In genomic region chr22:45163417-45164216, GRCh38 we compare ENCODE assay signal across 8 cellular contexts. TPM values are rescaled to one million over a fixed set of nuclear protein-coding genes. Genes with fewer than 3 reads are reported as not detected.
A peak's percentile ranks its signal among the peaks of the same experiment; 100 is the strongest.
DNase-seq lines count a peak whose midpoint lies in the region; ATAC-seq, FAIRE-seq and TF ChIP-seq lines count a peak whose summit lies in the region.

Gene NUP50 (plus strand): TSS chr22:45163925. CDS start chr22:45168178, 4,253 bp downstream.

- DNase-seq in GM12892 (ENCODE audit: insufficient read length) (peak; percentile 96), NCI-H146 treated with DMSO at 0.1 percent for 48 hours (lab: John Stamatoyannopoulos, UW; ENCODE audit: unreplicated experiment) (peak; percentile 82), amniotic epithelial cell (ENCODE audit: low read depth) (peak; percentile 93), left ventricle myocardium inferior (peak; percentile 96), prostate gland (ENCODE audit: low spot score) (peak; percentile 93)

- ATAC-seq in HG02852 (IDR thresholded peaks at IDR 0.05; ENCODE audit: unreplicated experiment), result peak; percentile 75

- intact Hi-C loops in T-helper 1 cell treated with Interleukin-12 subunit alpha and Interleukin-12 subunit beta and Interleukin-4 antibody, amounts not matched to agents 30 ng/mL and 1 ng/mL, for 36 hours (cut with micrococcal nuclease), result loop anchor here (1.0 to 10.0 kb wide), 4 partner anchors 77 to 872 kb away; partner anchors contain the start of genes KIAA0930 and PRR5
- intact Hi-C loops in left ventricle myocardium inferior (cut with micrococcal nuclease), result no loop called here
- intact Hi-C loops in prostate gland (cut with DNase I), result loop anchor here (5.0 kb wide), 1 partner anchor 79 kb away; the partner anchor contains the start of gene KIAA0930

- H3K9me3 ChIP-seq in left ventricle myocardium inferior (replicated peaks) (no peaks in the 10 kb centered on the region), prostate gland (no peaks in the 10 kb centered on the region)

- WGBS in prostate gland, result 0% methylated on average over 82 of the region's 98 CpGs
- WGBS in urinary bladder, result under 1% methylated on average over 98 of the region's 98 CpGs

- H3K27ac ChIP-seq in left ventricle myocardium inferior (replicated peaks) (peak within 1 kb of the TSS; percentile 88), prostate gland (peak within 1 kb of the TSS; percentile 85), urinary bladder (ENCODE audit: low read depth) (peak within 1 kb of the TSS; percentile 84)

- H3K4me3 ChIP-seq in left ventricle myocardium inferior, result peak within 1 kb of the TSS; percentile 84
- H3K4me3 ChIP-seq in prostate gland, result peak within 1 kb of the TSS; percentile 69 to 81
- peak within 1 kb of the TSS; percentile 99 for H3K4me3 ChIP-seq in urinary bladder (ENCODE audit: low read depth, low read length)

- TF ChIP-seq CTCF in left ventricle myocardium inferior (IDR thresholded peaks at IDR 0.05; ENCODE audit: borderline replicate concordance) (no peak), prostate gland (IDR thresholded peaks at IDR 0.05) (peak in 1 of 4 experiments; percentile 30)

- peak; percentile 95 for FAIRE-seq in GM12892 (lab: Jason Lieb, UNC)

- H3K4me1 ChIP-seq in left ventricle myocardium inferior (peaks cover 58% of the 10 kb centered on the region), prostate gland (replicated peaks) (peaks cover 7% of the 10 kb centered on the region), urinary bladder (ENCODE audit: insufficient read depth) (no peaks in the 10 kb centered on the region)

- H3K27me3 ChIP-seq in left ventricle myocardium inferior (ENCODE audit: low read depth) (no peaks in the 10 kb centered on the region), prostate gland (replicated peaks; ENCODE audit: insufficient read depth) (no peaks in the 10 kb centered on the region)

- TF ChIP-seq POLR2A in GM12892 (IDR thresholded peaks at IDR 0.05; ENCODE audit: low read depth, low read length) (peak; percentile 91), prostate gland (IDR thresholded peaks at IDR 0.05) (peak; percentile 88)

- H3K36me3 ChIP-seq in left ventricle myocardium inferior (peaks cover 16% of the 10 kb centered on the region), prostate gland (no peaks in the 10 kb centered on the region), urinary bladder (ENCODE audit: insufficient read depth) (peaks cover 3% of the 10 kb centered on the region)

RNA-seq across cellular contexts. Expression of gene NUP50, which starts in this region (rescaled TPM):
- 45.5 TPM for polyA plus RNA-seq in GM12892 (2012; ENCODE audit: missing spikeins)
- total RNA-seq in T-helper 1 cell treated with Interleukin-12 subunit alpha and Interleukin-12 subunit beta and Interleukin-4 antibody, amounts not matched to agents 30 ng/mL and 1 ng/mL, for 36 hours, result 146 and 164 TPM in 2 replicates
- 12.9 TPM for total RNA-seq in left ventricle myocardium inferior
- 100 to 1,000 TPM in 1 of 2 donors, 10 to 100 TPM in 1; 51.4 to 101 TPM for total RNA-seq in prostate gland
- total RNA-seq in urinary bladder, result 44.3 TPM
- polyA plus RNA-seq in urinary bladder, result 17.6 TPM

Comparison
In these comparisons a context has a peak if more than half of its experiments do, and no peak if none do; other contexts are left out.
1. Peak in every context shown above with its lines: DNase-seq, ATAC-seq, H3K4me3 ChIP-seq and H3K27ac ChIP-seq.